ENCODE assay signal across 8 cellular contexts in the genomic region with DNA sequence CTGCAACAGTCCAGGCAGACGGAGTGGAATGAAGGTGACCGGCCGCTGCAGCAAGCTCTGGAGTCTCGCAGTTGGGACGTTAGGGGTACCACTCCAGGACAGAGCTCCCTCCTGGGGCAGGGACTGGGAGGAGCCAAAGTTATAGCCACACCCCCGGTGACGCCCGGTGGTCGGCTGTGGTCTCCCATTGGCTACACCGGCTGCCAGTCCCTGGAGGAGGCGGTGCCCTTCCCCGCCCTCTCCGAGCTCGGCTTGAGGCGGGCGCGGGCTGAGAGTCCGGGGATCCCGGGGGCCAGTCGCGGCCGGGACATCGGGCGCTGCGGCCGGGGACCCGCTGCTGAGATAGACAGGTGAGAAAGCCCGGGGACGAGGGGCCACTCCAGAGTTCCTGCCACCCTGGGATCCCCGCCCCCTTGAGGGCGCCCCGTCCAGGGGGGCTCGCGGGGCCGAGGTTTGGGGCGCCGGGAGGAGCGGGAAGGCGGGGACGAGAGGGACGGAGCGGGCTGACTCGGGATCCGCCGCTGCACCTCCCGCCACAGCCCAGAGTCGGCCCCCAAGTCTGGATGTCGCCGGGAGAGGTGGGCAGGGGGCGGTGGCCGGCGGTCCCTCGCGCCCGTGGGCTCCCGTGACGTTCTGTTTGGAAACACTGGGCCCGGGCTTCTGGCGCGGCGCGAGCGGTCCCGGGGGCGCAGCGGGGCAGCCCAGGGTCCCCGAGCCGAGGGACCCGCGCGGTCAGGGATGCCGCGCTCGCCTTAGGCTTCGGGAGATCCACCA. TPM values are rescaled to one million over a fixed set of nuclear protein-coding genes. Genes with fewer than 3 reads are reported as not detected.
A peak's percentile ranks its signal among the peaks of the same experiment; 100 is the strongest.
DNase-seq lines count a peak whose midpoint lies in the region; ATAC-seq and TF ChIP-seq lines count a peak whose summit lies in the region.

A gene (plus strand): TSS at position 231 of the 774 bp plus-strand sequence. CDS start 7,414 bp downstream, outside the sequence.

- H3K9ac ChIP-seq in colonic mucosa (ENCODE audit: low read depth in 2 of 2, low read length in 2 of 2) = peak within 1 kb of the TSS; percentile 56 to 59

- H3K27me3 Mint-ChIP-seq in activated CD4-positive, alpha-beta T cell treated with anti-CD3 and anti-CD28 coated beads for 36 hours = peaks cover 31% of the 10 kb centered on the region

- peaks cover 3% of the 10 kb centered on the region for H3K9me3 Mint-ChIP-seq in activated CD4-positive, alpha-beta T cell treated with anti-CD3 and anti-CD28 coated beads for 36 hours (ENCODE audit: low read depth)

- intact Hi-C loops in activated CD4-positive, alpha-beta T cell treated with anti-CD3 and anti-CD28 coated beads for 36 hours (cut with DNase I, micrococcal nuclease) = loop anchor here (1.0 to 10.0 kb wide), 5 partner anchors 41 to 1275 kb away; a partner anchor contains a TSS
- intact Hi-C loops in colonic mucosa (cut with DNase I) = no loop called here

- no peaks in the 10 kb centered on the region for H3K9me3 ChIP-seq in colonic mucosa

- no peaks in the 10 kb centered on the region for H3K4me1 ChIP-seq in colonic mucosa

- H3K27me3 ChIP-seq in colonic mucosa = peaks cover 6% of the 10 kb centered on the region

- H3K4me3 Mint-ChIP-seq in activated CD4-positive, alpha-beta T cell treated with anti-CD3 and anti-CD28 coated beads for 36 hours = peak within 1 kb of the TSS; percentile 80

- DNase-seq in 8988T (peak; percentile 77), NCI-H2227 treated with DMSO at 0.1 percent for 48 hours (lab: John Stamatoyannopoulos, UW) (peak; percentile 86), colonic mucosa (peak; percentile 93), kidney glomerular epithelial cell (lab: John Stamatoyannopoulos, UW) (peak; percentile 91)
- DNase-seq in activated CD4-positive, alpha-beta T cell treated with anti-CD3 and anti-CD28 coated beads for 36 hours = peak; percentile 94
- peak; percentile 71 to 86 for DNase-seq in stimulated activated CD4-positive, alpha-beta T cell treated with anti-CD3 and anti-CD28 coated beads, Interleukin-15, amount 100 ng/mL, for 1 hour (ENCODE audit: low read depth in 1 of 2, low spot score in 1 of 2)

- H3K27ac Mint-ChIP-seq in activated CD4-positive, alpha-beta T cell treated with anti-CD3 and anti-CD28 coated beads for 36 hours = peak within 1 kb of the TSS; percentile 32

- no peaks in the 10 kb centered on the region for H3K36me3 ChIP-seq in colonic mucosa

- CTCF ChIA-PET in activated CD4-positive, alpha-beta T cell treated with anti-CD3 and anti-CD28 coated beads for 36 hours (lab: Charles Lee) = interaction anchor here (0.5 to 1.5 kb wide), 5 partner anchors 11 to 809 kb away, joined by 3 to 4 read pairs (median 4); no protein-coding TSS in a partner anchor

- H3K27ac ChIP-seq in colonic mucosa = peak within 1 kb of the TSS; percentile 48

- peaks cover 3% of the 10 kb centered on the region for H3K36me3 Mint-ChIP-seq in activated CD4-positive, alpha-beta T cell treated with anti-CD3 and anti-CD28 coated beads for 36 hours (ENCODE audit: low read depth)

- peak within 1 kb of the TSS; percentile 66 for H3K4me3 ChIP-seq in colonic mucosa

- no peak for TF ChIP-seq CTCF in colonic mucosa (IDR thresholded peaks at IDR 0.05)

- POLR2A ChIA-PET in activated CD4-positive, alpha-beta T cell treated with anti-CD3 and anti-CD28 coated beads for 36 hours (lab: Charles Lee) = interaction anchor here (0.6 kb wide), 2 partner anchors 33 to 412 kb away, joined by 3 read pairs; no protein-coding TSS in a partner anchor

- ATAC-seq in GM18867 (IDR thresholded peaks at IDR 0.05; ENCODE audit: unreplicated experiment) (peak; percentile 100), HG03103 (IDR thresholded peaks at IDR 0.05; ENCODE audit: low read depth, unreplicated experiment) (peak; percentile 100)
- ATAC-seq in activated CD4-positive, alpha-beta T cell treated with anti-CD3 and anti-CD28 coated beads for 36 hours = peak; percentile 100

- H3K4me1 Mint-ChIP-seq in activated CD4-positive, alpha-beta T cell treated with anti-CD3 and anti-CD28 coated beads for 36 hours = peaks cover 14% of the 10 kb centered on the region

RNA-seq across cellular contexts. Expression of the gene that starts here (rescaled TPM):
- 1 to 10 TPM; 1.5 to 2.2 TPM for total RNA-seq in activated CD4-positive, alpha-beta T cell treated with anti-CD3 and anti-CD28 coated beads for 36 hours
- total RNA-seq in colonic mucosa = 1 to 10 TPM; 1.6 to 5.5 TPM

Comparison
In these comparisons a context has a peak if more than half of its experiments do, and no peak if none do; other contexts are left out.
1. Peak in every context shown above with its lines: DNase-seq, ATAC-seq, H3K4me3 ChIP-seq and H3K27ac ChIP-seq.